1 cellular context compared by ENCODE assay signal in the genomic region with DNA sequence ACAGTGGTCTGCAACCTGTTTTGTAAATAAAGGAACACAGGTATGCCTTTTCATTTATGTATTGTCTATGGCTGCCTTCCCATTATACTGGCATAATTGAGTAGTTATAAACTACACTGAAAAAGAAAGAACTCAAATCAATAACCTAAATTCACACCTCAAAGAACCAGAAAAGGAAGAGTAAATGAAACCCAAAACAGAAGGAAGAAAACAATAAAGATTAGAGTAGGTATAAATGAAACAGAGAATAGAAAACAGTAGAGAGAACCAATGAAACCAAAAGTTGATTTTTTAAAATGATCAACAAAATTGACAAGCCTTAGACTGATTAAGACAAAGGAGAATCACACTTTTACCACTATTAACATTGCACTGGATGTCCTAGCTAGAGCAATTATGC.
TF ChIP-seq lines count a peak whose summit lies in the region.

No MANE protein-coding gene starts in this region.

TF ChIP-seq in GM12878, 131 proteins besides CTCF, POLR2A, EP300 and RAD21:
- TF ChIP-seq RAD51 (IDR thresholded peaks at IDR 0.05): no peak
- no peak for TF ChIP-seq SMC3 (IDR thresholded peaks at IDR 0.05; ENCODE audit: borderline replicate concordance, low read length)
- TF ChIP-seq EED (IDR thresholded peaks at IDR 0.05; ENCODE audit: low read depth): no peak
- no peak for TF ChIP-seq ETV6 (conservative IDR thresholded peaks at IDR 0.05 in 1 of 2, IDR thresholded peaks at IDR 0.05 in 1 of 2; ENCODE audit: borderline replicate concordance in 1 of 2, low read depth in 1 of 2)
- TF ChIP-seq CBFB (IDR thresholded peaks at IDR 0.05; ENCODE audit: low read depth): no peak
- TF ChIP-seq, protein P1, sequence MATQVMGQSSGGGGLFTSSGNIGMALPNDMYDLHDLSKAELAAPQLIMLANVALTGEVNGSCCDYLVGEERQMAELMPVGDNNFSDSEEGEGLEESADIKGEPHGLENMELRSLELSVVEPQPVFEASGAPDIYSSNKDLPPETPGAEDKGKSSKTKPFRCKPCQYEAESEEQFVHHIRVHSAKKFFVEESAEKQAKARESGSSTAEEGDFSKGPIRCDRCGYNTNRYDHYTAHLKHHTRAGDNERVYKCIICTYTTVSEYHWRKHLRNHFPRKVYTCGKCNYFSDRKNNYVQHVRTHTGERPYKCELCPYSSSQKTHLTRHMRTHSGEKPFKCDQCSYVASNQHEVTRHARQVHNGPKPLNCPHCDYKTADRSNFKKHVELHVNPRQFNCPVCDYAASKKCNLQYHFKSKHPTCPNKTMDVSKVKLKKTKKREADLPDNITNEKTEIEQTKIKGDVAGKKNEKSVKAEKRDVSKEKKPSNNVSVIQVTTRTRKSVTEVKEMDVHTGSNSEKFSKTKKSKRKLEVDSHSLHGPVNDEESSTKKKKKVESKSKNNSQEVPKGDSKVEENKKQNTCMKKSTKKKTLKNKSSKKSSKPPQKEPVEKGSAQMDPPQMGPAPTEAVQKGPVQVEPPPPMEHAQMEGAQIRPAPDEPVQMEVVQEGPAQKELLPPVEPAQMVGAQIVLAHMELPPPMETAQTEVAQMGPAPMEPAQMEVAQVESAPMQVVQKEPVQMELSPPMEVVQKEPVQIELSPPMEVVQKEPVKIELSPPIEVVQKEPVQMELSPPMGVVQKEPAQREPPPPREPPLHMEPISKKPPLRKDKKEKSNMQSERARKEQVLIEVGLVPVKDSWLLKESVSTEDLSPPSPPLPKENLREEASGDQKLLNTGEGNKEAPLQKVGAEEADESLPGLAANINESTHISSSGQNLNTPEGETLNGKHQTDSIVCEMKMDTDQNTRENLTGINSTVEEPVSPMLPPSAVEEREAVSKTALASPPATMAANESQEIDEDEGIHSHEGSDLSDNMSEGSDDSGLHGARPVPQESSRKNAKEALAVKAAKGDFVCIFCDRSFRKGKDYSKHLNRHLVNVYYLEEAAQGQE (IDR thresholded peaks at IDR 0.05; ENCODE audit: low read depth, low read length): no peak
- TF ChIP-seq RUNX3 (IDR thresholded peaks at IDR 0.05; ENCODE audit: low read length): no peak
- no peak for TF ChIP-seq IRF5 (IDR thresholded peaks at IDR 0.05; ENCODE audit: borderline replicate concordance)
- no peak for TF ChIP-seq SRF (IDR thresholded peaks at IDR 0.05; ENCODE audit: low read depth in 2 of 2, low read length in 2 of 2)
- no peak for TF ChIP-seq FOXK2 (IDR thresholded peaks at IDR 0.05)
- TF ChIP-seq ZBTB40 (IDR thresholded peaks at IDR 0.05; ENCODE audit: borderline replicate concordance): no peak
- TF ChIP-seq HSF1 (IDR thresholded peaks at IDR 0.05; ENCODE audit: low read depth, low read length): no peak
- no peak for TF ChIP-seq MEF2A (IDR thresholded peaks at IDR 0.05; ENCODE audit: insufficient read depth, low read depth, low read length)
- no peak for TF ChIP-seq YY1 (IDR thresholded peaks at IDR 0.05; ENCODE audit: low read depth, low read length)
- TF ChIP-seq, protein P2, sequence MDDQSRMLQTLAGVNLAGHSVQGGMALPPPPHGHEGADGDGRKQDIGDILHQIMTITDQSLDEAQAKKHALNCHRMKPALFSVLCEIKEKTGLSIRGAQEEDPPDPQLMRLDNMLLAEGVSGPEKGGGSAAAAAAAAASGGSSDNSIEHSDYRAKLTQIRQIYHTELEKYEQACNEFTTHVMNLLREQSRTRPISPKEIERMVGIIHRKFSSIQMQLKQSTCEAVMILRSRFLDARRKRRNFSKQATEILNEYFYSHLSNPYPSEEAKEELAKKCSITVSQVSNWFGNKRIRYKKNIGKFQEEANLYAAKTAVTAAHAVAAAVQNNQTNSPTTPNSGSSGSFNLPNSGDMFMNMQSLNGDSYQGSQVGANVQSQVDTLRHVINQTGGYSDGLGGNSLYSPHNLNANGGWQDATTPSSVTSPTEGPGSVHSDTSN (IDR thresholded peaks at IDR 0.05; ENCODE audit: insufficient replicate concordance, low read depth, low read length): no peak
- no peak for TF ChIP-seq WRNIP1 (IDR thresholded peaks at IDR 0.05; ENCODE audit: borderline replicate concordance, low read depth, low read length)
